In genomic region chr6:16540804-16541752, GRCh38 we compare ENCODE assay signal across 10 cellular contexts.
DNase-seq lines count a peak whose midpoint lies in the region; ATAC-seq and TF ChIP-seq lines count a peak whose summit lies in the region.
"Had no signal": no experiment of that assay in that cellular context is flagged by ENCODE, and none has a peak within 500 bp of the region (broad histone marks: within the 10 kb centered on the region; RNA-seq: fewer than 3 reads in every experiment).

No MANE protein-coding gene starts in this region.

- peaks cover 51% of the 10 kb centered on the region for H3K4me1 ChIP-seq in left ventricle myocardium inferior
- no peaks in the 10 kb centered on the region for H3K4me1 ChIP-seq in uterus

- H3K9me3 ChIP-seq in left ventricle myocardium inferior (replicated peaks) = no peaks in the 10 kb centered on the region
- no peaks in the 10 kb centered on the region for H3K9me3 ChIP-seq in uterus

- intact Hi-C loops in Right ventricle myocardium inferior (cut with DNase I) = loop anchor here (10.0 kb wide), 1 partner anchor 194 kb away; no protein-coding TSS in a partner anchor
- intact Hi-C loops in cardiac septum (cut with DNase I) = loop anchor here (5.0 kb wide), 1 partner anchor 221 kb away; the partner anchor contains the start of gene ATXN1
- intact Hi-C loops in left ventricle myocardium inferior (cut with micrococcal nuclease) = no loop called here
- intact Hi-C loops in uterus (cut with DNase I; ENCODE audit: low total_unique reads) = no loop called here

- H3K36me3 ChIP-seq in left ventricle myocardium inferior (no peaks in the 10 kb centered on the region), uterus (no peaks in the 10 kb centered on the region)

- H3K4me3 ChIP-seq in left ventricle myocardium inferior (peak overlapping the region; percentile 32), uterus (no peak overlapping the region)

- ATAC-seq in Right ventricle myocardium inferior = peak; percentile 74
- peak; percentile 44 for ATAC-seq in HG03196 (IDR thresholded peaks at IDR 0.05; ENCODE audit: unreplicated experiment)
- ATAC-seq in HG02973 (IDR thresholded peaks at IDR 0.05; ENCODE audit: unreplicated experiment) = no peak

- DNase-seq in Right ventricle myocardium inferior (ENCODE audit: missing footprints) (no peak), cardiac septum (ENCODE audit: low spot score) (no peak), left ventricle myocardium inferior (peak; percentile 20), uterus (peak; percentile 33 to 46), HuH-7.5 (ENCODE audit: low spot score) (no peak), NCI-H2227 (lab: John Stamatoyannopoulos, UW; ENCODE audit: unreplicated experiment) (no peak)
- DNase-seq: activated gamma-delta T cell had no signal

- H3K27me3 ChIP-seq in left ventricle myocardium inferior (ENCODE audit: low read depth) (no peaks in the 10 kb centered on the region), uterus (no peaks in the 10 kb centered on the region)

- peak overlapping the region; percentile 86 for H3K27ac ChIP-seq in left ventricle myocardium inferior (replicated peaks)
- H3K27ac ChIP-seq in uterus = peak overlapping the region in 1 of 2 donors; percentile 35
- H3K27ac ChIP-seq: C4-2B had no signal

- TF ChIP-seq CTCF in left ventricle myocardium inferior (IDR thresholded peaks at IDR 0.05; ENCODE audit: borderline replicate concordance) (peak; percentile 39), uterus (IDR thresholded peaks at IDR 0.05) (peak in 2 of 4 experiments; percentile 9 to 10)

- TF ChIP-seq POLR2A in uterus (IDR thresholded peaks at IDR 0.05) = no peak

Comparison
In these comparisons a context has a peak if more than half of its experiments do, and no peak if none do; other contexts are left out.
1. DNase-seq: peak in left ventricle myocardium inferior (single experiment) and uterus (2 of 2); none in Right ventricle myocardium inferior (single experiment), cardiac septum (single experiment), HuH-7.5 (single experiment) and NCI-H2227 (single experiment).
2. intact Hi-C loops: an anchor here in Right ventricle myocardium inferior (10.0 kb wide) and cardiac septum (5.0 kb wide); none called in left ventricle myocardium inferior and uterus.